In the genomic region with DNA sequence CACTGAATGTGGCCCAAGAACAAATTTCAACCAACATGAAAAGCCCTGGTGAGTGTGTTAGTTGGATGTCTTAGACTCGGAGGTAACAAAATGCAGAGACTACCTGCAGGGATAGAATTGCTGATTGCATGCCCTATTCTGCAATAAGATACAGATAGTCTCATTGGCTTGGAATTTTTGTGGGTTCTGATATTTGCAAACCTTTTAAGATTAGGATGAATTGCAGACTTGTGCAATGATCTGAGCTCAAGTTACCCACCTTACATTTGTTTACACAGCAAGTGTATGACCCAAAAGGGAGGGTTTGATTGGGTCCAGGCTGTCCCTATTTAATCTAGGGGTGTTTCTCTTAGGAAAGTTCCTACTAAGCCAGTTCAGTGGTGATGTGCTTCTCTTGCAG, we compare ENCODE assay signal across 19 cellular contexts. TPM values are rescaled to one million over a fixed set of nuclear protein-coding genes. Genes with fewer than 3 reads are reported as not detected.
DNase-seq lines count a peak whose midpoint lies in the region; ATAC-seq, FAIRE-seq and TF ChIP-seq lines count a peak whose summit lies in the region.
"Had no signal": no experiment of that assay in that cellular context is flagged by ENCODE, and none has a peak within 500 bp of the region (broad histone marks: within the 10 kb centered on the region; RNA-seq: fewer than 3 reads in every experiment).

No MANE protein-coding gene starts in this region.

- no peaks in the 10 kb centered on the region for H4K20me1 ChIP-seq in keratinocyte (ENCODE audit: control insufficient read depth, extremely low read depth, insufficient read depth, low read length)

- no peaks in the 10 kb centered on the region for H3K36me3 ChIP-seq in keratinocyte (ENCODE audit: control insufficient read depth in 2 of 2, extremely low read depth in 1 of 2, insufficient read depth in 2 of 2, low read length in 2 of 2)
- H3K36me3 ChIP-seq: uterus had no signal

- no peak overlapping the region for H3K4me3 Mint-ChIP-seq in CD14-positive monocyte
- H3K4me3 Mint-ChIP-seq: activated T-helper 17 cell treated with anti-CD3 and anti-CD28 coated beads, Interleukin-2, amount 50 U/mL, for 72 hours; HFFc6 had no signal

- H3K9me3 ChIP-seq in AG04450 (ENCODE audit: control insufficient read depth, insufficient read depth, low read length) (0 out of 2 replicates have a peak, but pooled peaks cover 2% of the 10 kb centered on the region), keratinocyte (ENCODE audit: control insufficient read depth, low read depth, low read length) (no peaks in the 10 kb centered on the region)
- H3K9me3 ChIP-seq: Caco-2, uterus had no signal

- H3K4me3 ChIP-seq in AG04450 (ENCODE audit: low read depth, low read length) (no peak overlapping the region), astrocyte of the spinal cord (ENCODE audit: low read depth, low read length) (no peak overlapping the region), keratinocyte (ENCODE audit: control insufficient read depth in 2 of 3, extremely low read depth in 1 of 3, insufficient read depth in 2 of 3, low read depth in 1 of 3, low read length in 3 of 3) (no peak overlapping the region)
- H3K4me3 ChIP-seq: PC-9, SK-N-MC, uterus had no signal

- in situ Hi-C loops in astrocyte of the spinal cord (cut with HindIII; ENCODE audit: low sequenced_read_pairs) = no loop called here

- H3K27me3 Mint-ChIP-seq in CD14-positive monocyte (ENCODE audit: low read depth in 3 of 3) = peaks cover 0 to 2% (median 0%) of the 10 kb centered on the region in 3 donors
- H3K27me3 Mint-ChIP-seq: activated T-helper 17 cell treated with anti-CD3 and anti-CD28 coated beads, Interleukin-2, amount 50 U/mL, for 72 hours had no signal

- TF ChIP-seq CTCF in AG04450 (IDR thresholded peaks at IDR 0.05; ENCODE audit: low read depth, low read length) (no peak), astrocyte of the spinal cord (IDR thresholded peaks at IDR 0.05; ENCODE audit: low read depth, low read length) (no peak), keratinocyte (optimal IDR thresholded peaks at IDR 0.05 in 1 of 3, IDR thresholded peaks at IDR 0.05 in 1 of 3, conservative IDR thresholded peaks at IDR 0.05 in 1 of 3; ENCODE audit: extremely low read depth in 1 of 3, insufficient read depth in 2 of 3, low read length in 3 of 3) (no peak), CD14-positive monocyte (IDR thresholded peaks at IDR 0.05) (no peak)

- peaks cover 0 to 8% (median 1%) of the 10 kb centered on the region in 7 donors for H3K9me3 Mint-ChIP-seq in CD14-positive monocyte

- H3K9me1 ChIP-seq in keratinocyte (ENCODE audit: control insufficient read depth, extremely low read depth, insufficient read depth, low read length) = no peaks in the 10 kb centered on the region

- no peaks in the 10 kb centered on the region for H3K4me1 Mint-ChIP-seq in CD14-positive monocyte
- H3K4me1 Mint-ChIP-seq: activated T-helper 17 cell treated with anti-CD3 and anti-CD28 coated beads, Interleukin-2, amount 50 U/mL, for 72 hours had no signal

- no peaks in the 10 kb centered on the region for H3K79me2 ChIP-seq in keratinocyte (ENCODE audit: control insufficient read depth, insufficient read depth, low read length)

- peak; percentile 70 for DNase-seq in AG04450 (ENCODE audit: low read depth, low spot score)
- DNase-seq in HT-29 (ENCODE audit: low spot score) = peak; percentile 16
- DNase-seq in astrocyte of the spinal cord (ENCODE audit: low read depth, low spot score) = peak; percentile 54
- no peak for DNase-seq in keratinocyte (ENCODE audit: low read depth, low spot score)
- no peak for DNase-seq in CD14-positive monocyte (ENCODE audit: low spot score)
- no peak for DNase-seq in activated CD4-positive, alpha-beta T cell treated with anti-CD3 and anti-CD28 coated beads for 4 hours
- DNase-seq: HFFc6; hypothalamus; NCI-H524; stimulated activated CD4-positive, alpha-beta T cell treated with anti-CD3 and anti-CD28 coated beads, Interleukin-12 subunit alpha, Interleukin-12 subunit beta, amount 100 ng/mL, for 4 hours; stimulated activated naive CD4-positive, alpha-beta T cell; uterus had no signal

- H3K36me3 Mint-ChIP-seq in CD14-positive monocyte = no peaks in the 10 kb centered on the region

- H3K4me1 ChIP-seq in keratinocyte (ENCODE audit: control insufficient read depth, extremely low read depth, insufficient read depth, low read length) = peaks cover 6% of the 10 kb centered on the region
- H3K4me1 ChIP-seq: Caco-2, uterus had no signal

- POLR2A ChIA-PET in AG04450 (lab: Yijun Ruan, JAX) = interaction anchor here (0.7 to 1.1 kb wide), 2 partner anchors 260 to 268 kb away, joined by 3 to 7 read pairs; no protein-coding TSS in a partner anchor

- H3K27ac ChIP-seq in AG04450 (ENCODE audit: low read depth, low read length) = no peak overlapping the region
- H3K27ac ChIP-seq in keratinocyte (ENCODE audit: control insufficient read depth, insufficient read depth, low read length) = no peak overlapping the region
- H3K27ac ChIP-seq: KMS-11, PC-9, SK-N-MC, uterus had no signal

- intact Hi-C loops in CD14-positive monocyte (cut with micrococcal nuclease) = no loop called here

- no peak overlapping the region for H3K9ac ChIP-seq in keratinocyte (ENCODE audit: control insufficient read depth, extremely low read depth, insufficient read depth, low read length)
- H3K9ac ChIP-seq: KMS-11 had no signal

- dilution Hi-C loops in keratinocyte (cut with MboI; ENCODE audit: extremely low pct_ligation_motif_present, low sequenced_read_pairs) = no loop called here

- ATAC-seq in GM18519 (IDR thresholded peaks at IDR 0.05; ENCODE audit: low FRiP score, unreplicated experiment) (no peak), HG03342 (IDR thresholded peaks at IDR 0.05; ENCODE audit: unreplicated experiment) (no peak)
- ATAC-seq: activated T-helper 17 cell treated with anti-CD3 and anti-CD28 coated beads, Interleukin-2, amount 50 U/mL, for 72 hours had no signal

- H3K27me3 ChIP-seq in AG04450 (ENCODE audit: control insufficient read depth, insufficient read depth, low read length) = no peaks in the 10 kb centered on the region
- no peaks in the 10 kb centered on the region for H3K27me3 ChIP-seq in keratinocyte (ENCODE audit: control insufficient read depth, extremely low read depth, insufficient read depth, low read length)
- H3K27me3 ChIP-seq: uterus had no signal

- no peak overlapping the region for H3K27ac Mint-ChIP-seq in CD14-positive monocyte
- H3K27ac Mint-ChIP-seq: activated T-helper 17 cell treated with anti-CD3 and anti-CD28 coated beads, Interleukin-2, amount 50 U/mL, for 72 hours; HFFc6 had no signal

- CTCF ChIA-PET in AG04450 (lab: Charles Lee) = interaction anchor here (0.7 kb wide), 1 partner anchor 196 kb away, joined by 5 read pairs; no protein-coding TSS in a partner anchor

- FAIRE-seq in keratinocyte (lab: Jason Lieb, UNC) = peak; percentile 52

- no peak overlapping the region for H2AFZ ChIP-seq in keratinocyte (ENCODE audit: control insufficient read depth, low read length)
- H2AFZ ChIP-seq: PC-9 had no signal

- H3K4me2 ChIP-seq in keratinocyte (ENCODE audit: control insufficient read depth, extremely low read depth, insufficient read depth, low read depth, low read length) = peak overlapping the region; percentile 4
- H3K4me2 ChIP-seq: KMS-11, PC-9 had no signal

RNA-seq across cellular contexts. Expression of gene GPR37, which starts 45.4 kb away (rescaled TPM):
- polyA plus RNA-seq in AG04450 (2011; rRNA removed) = 5.5 and 11.2 TPM in 2 replicates
- polyA minus RNA-seq in AG04450 (2011; rRNA and poly(A)+ RNA removed) = 14.7 and 18.3 TPM in 2 replicates
- total RNA-seq in HT-29 (2014; rRNA removed; shearing (Covaris generic)) = 8.8 and 9.7 TPM in 2 replicates
- 0.28 to 0.91 TPM (median 0.58 TPM) in 3 replicates for polyA plus RNA-seq in keratinocyte
- 0.96 TPM for polyA plus RNA-seq in keratinocyte (2011; ENCODE audit: low read depth)
- polyA plus RNA-seq in keratinocyte (2011; cell fraction: cytosol; rRNA removed) = 0.30 and 0.35 TPM in 2 replicates
- polyA plus RNA-seq in keratinocyte (2011; cell fraction: nucleus; rRNA removed) = 2.2 and 2.7 TPM in 2 replicates
- polyA plus RNA-seq in keratinocyte (2012; ENCODE audit: low replicate concordance) = 1.3 and 1.7 TPM in 2 replicates
- polyA minus RNA-seq in keratinocyte = 0.93 to 1.9 TPM (median 1.7 TPM) in 3 replicates
- 0.96 TPM for polyA minus RNA-seq in keratinocyte (2011; cell fraction: cytosol; rRNA and poly(A)+ RNA removed)
- 3.9 and 4.9 TPM in 2 replicates for polyA minus RNA-seq in keratinocyte (2011; cell fraction: nucleus; rRNA and poly(A)+ RNA removed)
- not detected for polyA plus RNA-seq in CD14-positive monocyte
- total RNA-seq: activated T-helper 17 cell treated with anti-CD3 and anti-CD28 coated beads, Interleukin-2, amount 50 U/mL, for 72 hours; HFFc6 had no signal

Comparison
In these comparisons a context has a peak if more than half of its experiments do, and no peak if none do; other contexts are left out.
1. DNase-seq: peak in AG04450 (single experiment), HT-29 (single experiment) and astrocyte of the spinal cord (single experiment); none in keratinocyte (single experiment), CD14-positive monocyte (single experiment) and activated CD4-positive, alpha-beta T cell treated with anti-CD3 and anti-CD28 coated beads for 4 hours (0 of 2).